Comparison of ENCODE assay signal across 22 cellular contexts in the genomic region with DNA sequence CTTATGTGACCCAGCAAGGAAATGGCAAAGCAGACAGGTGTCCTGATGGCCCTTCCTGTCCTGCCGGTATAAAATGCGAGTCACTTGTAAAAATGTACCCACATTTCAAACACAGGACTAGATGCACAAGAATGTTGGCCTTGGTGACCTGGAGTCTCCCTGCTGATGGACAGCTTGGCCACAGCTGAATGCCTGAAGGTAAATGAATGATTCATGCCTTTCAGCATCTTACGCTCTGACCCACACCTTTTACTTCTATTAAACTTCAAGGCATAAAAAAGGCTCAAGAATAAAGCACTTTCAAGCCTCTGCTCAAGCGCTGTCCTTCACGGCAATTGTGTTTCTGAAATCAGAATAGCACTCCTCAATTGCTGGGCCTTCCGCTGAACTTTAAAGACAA.
DNase-seq lines count a peak whose midpoint lies in the region; ATAC-seq and TF ChIP-seq lines count a peak whose summit lies in the region.
"Had no signal": no experiment of that assay in that cellular context is flagged by ENCODE, and none has a peak within 500 bp of the region (broad histone marks: within the 10 kb centered on the region; RNA-seq: fewer than 3 reads in every experiment).

No MANE protein-coding gene starts in this region.

- H3K79me2 ChIP-seq in PC-3 (ENCODE audit: low read length) = no peaks in the 10 kb centered on the region
- no peaks in the 10 kb centered on the region for H3K79me2 ChIP-seq in trophoblast cell (ENCODE audit: control insufficient read depth, insufficient read depth, low read length, poor library complexity)

- H4K20me1 ChIP-seq in PC-3 (ENCODE audit: low read length) = no peaks in the 10 kb centered on the region

- H3K23ac ChIP-seq in trophoblast cell (ENCODE audit: low read length) = no peak overlapping the region

- no peak overlapping the region for H4K8ac ChIP-seq in trophoblast cell (ENCODE audit: low read depth, low read length)

- peaks cover 8% of the 10 kb centered on the region for H3K79me1 ChIP-seq in trophoblast cell (ENCODE audit: low read length)

- no peak overlapping the region for H2AK5ac ChIP-seq in trophoblast cell (ENCODE audit: low read length)

- H3K9me3 ChIP-seq in PC-3 (ENCODE audit: low read length) (no peaks in the 10 kb centered on the region), RWPE2 (ENCODE audit: severe bottlenecking) (no peaks in the 10 kb centered on the region), trophoblast cell (ENCODE audit: insufficient read depth, low read depth, low read length) (no peaks in the 10 kb centered on the region), sigmoid colon (no peaks in the 10 kb centered on the region)
- H3K9me3 ChIP-seq: BE2C had no signal

- no CpG with 5 or more reads among the region's 6 CpGs for WGBS in trophoblast cell (ENCODE audit: extremely low coverage, insufficient coverage, insufficient read length)
- WGBS in sigmoid colon, 2 donors = 87 to 93% methylated on average over 6 of the region's 6 CpGs

- no peak overlapping the region for H2BK12ac ChIP-seq in trophoblast cell (ENCODE audit: low read length)

- POLR2A ChIA-PET in PC-3 (lab: Charles Lee; ENCODE audit: unreplicated experiment) = no interaction called here

- ATAC-seq in PC-3 (no peak), RWPE2 (ENCODE audit: low read depth) (peak; percentile 44), esophagus mucosa (peak; percentile 71)
- ATAC-seq: HCT116, SK-N-SH treated with all-trans-retinoic acid at 6 μM for 48 hours had no signal

- no peaks in the 10 kb centered on the region for H3F3A ChIP-seq in PC-3 (ENCODE audit: low read length, unreplicated experiment)

- H4K12ac ChIP-seq in trophoblast cell (ENCODE audit: low read depth, low read length) = no peak overlapping the region

- H3K27me3 ChIP-seq in PC-3 (ENCODE audit: low read length) = peaks cover 46% of the 10 kb centered on the region
- no peaks in the 10 kb centered on the region for H3K27me3 ChIP-seq in RWPE2 (ENCODE audit: insufficient read depth, poor library complexity, severe bottlenecking)
- no peaks in the 10 kb centered on the region for H3K27me3 ChIP-seq in trophoblast cell (ENCODE audit: insufficient read depth, low read length)
- H3K27me3 ChIP-seq in sigmoid colon = no peaks in the 10 kb centered on the region
- H3K27me3 ChIP-seq: BE2C had no signal

- no peak overlapping the region for H3K18ac ChIP-seq in trophoblast cell (ENCODE audit: low read length)

- H3K36me3 ChIP-seq in PC-3 (ENCODE audit: low read depth, low read length) = no peaks in the 10 kb centered on the region
- H3K36me3 ChIP-seq in RWPE2 (ENCODE audit: low read depth) = no peaks in the 10 kb centered on the region
- no peaks in the 10 kb centered on the region for H3K36me3 ChIP-seq in trophoblast cell (ENCODE audit: control insufficient read depth in 1 of 2, insufficient read depth in 2 of 2, low read length in 2 of 2)
- no peaks in the 10 kb centered on the region for H3K36me3 ChIP-seq in sigmoid colon
- H3K36me3 ChIP-seq: BE2C had no signal

- no peak overlapping the region for H3K4ac ChIP-seq in trophoblast cell (ENCODE audit: low read depth, low read length)

- H3K9me2 ChIP-seq in PC-3 (replicated peaks; ENCODE audit: low read length) = no peaks in the 10 kb centered on the region

- peak; percentile 36 for DNase-seq in PC-3
- no peak for DNase-seq in RWPE2 (ENCODE audit: low spot score)
- peak; percentile 79 to 89 for DNase-seq in trophoblast cell
- DNase-seq in erythroblast (lab: John Stamatoyannopoulos, UW) = no peak
- no peak for DNase-seq in sigmoid colon
- no peak for DNase-seq in activated naive CD4-positive, alpha-beta T cell treated with Interleukin-2 at 50 U/mL for 16 hours
- DNase-seq: BE2C, DMS79, IMR-90, MV-4-11, NCI-H1105 treated with DMSO at 0.1 percent for 48 hours, NCI-H1694, NCI-H2081, NCI-H2171, NCI-H345, NCI-H524 treated with DMSO at 0.1 percent for 48 hours, NCI-H82, SHP77 treated with DMSO at 0.1 percent for 48 hours had no signal

- intact Hi-C loops in PC-3 (cut with micrococcal nuclease) = no loop called here
- intact Hi-C loops in sigmoid colon (cut with DNase I) = no loop called here

- H3K4me3 ChIP-seq in PC-3 (ENCODE audit: low read length) (no peak overlapping the region), RWPE2 (ENCODE audit: severe bottlenecking) (no peak overlapping the region), trophoblast cell (ENCODE audit: low read depth, low read length) (no peak overlapping the region), sigmoid colon (no peak overlapping the region)

- H3K27ac ChIP-seq in PC-3 (ENCODE audit: low read length) (no peak overlapping the region), RWPE2 (ENCODE audit: poor library complexity, severe bottlenecking) (no peak overlapping the region), trophoblast cell (ENCODE audit: low read depth, low read length) (no peak overlapping the region), sigmoid colon (no peak overlapping the region)
- H3K27ac ChIP-seq: KMS-11 had no signal

- H2BK5ac ChIP-seq in trophoblast cell (ENCODE audit: low read depth, low read length, poor library complexity) = no peak overlapping the region

- H3K4me2 ChIP-seq in PC-3 (ENCODE audit: low read length) (no peak overlapping the region), trophoblast cell (ENCODE audit: low read length) (no peak overlapping the region)
- H3K4me2 ChIP-seq: KMS-11 had no signal

- no peak overlapping the region for H2AFZ ChIP-seq in PC-3 (ENCODE audit: low read length)
- no peak overlapping the region for H2AFZ ChIP-seq in trophoblast cell (ENCODE audit: insufficient read depth, low read length, poor library complexity)

- H3K9ac ChIP-seq in PC-3 (ENCODE audit: low read length) = no peak overlapping the region
- H3K9ac ChIP-seq in trophoblast cell (ENCODE audit: low read length) = no peak overlapping the region
- H3K9ac ChIP-seq: KMS-11 had no signal

- no peak for TF ChIP-seq CTCF in PC-3 (conservative IDR thresholded peaks at IDR 0.05; ENCODE audit: low read depth, low read length)
- no peak for TF ChIP-seq CTCF in RWPE2 (IDR thresholded peaks at IDR 0.05; ENCODE audit: poor library complexity, severe bottlenecking)
- no peak for TF ChIP-seq CTCF in sigmoid colon (IDR thresholded peaks at IDR 0.05)

- BruUV-seq in PC-3 (replicated peaks; lab: Mats Ljungman, UMichigan) = no TSS peak

- H4K91ac ChIP-seq in trophoblast cell (ENCODE audit: low read depth, low read length) = no peak overlapping the region

- H3K4me1 ChIP-seq in PC-3 (ENCODE audit: insufficient read depth, low read length) (no peaks in the 10 kb centered on the region), RWPE2 (ENCODE audit: insufficient read depth, poor library complexity, severe bottlenecking) (no peaks in the 10 kb centered on the region), trophoblast cell (ENCODE audit: control insufficient read depth in 1 of 2, insufficient read depth in 2 of 2, low read length in 2 of 2) (peaks cover 21 to 25% of the 10 kb centered on the region in 2 experiments), sigmoid colon (peaks cover 0 to 24% (median 17%) of the 10 kb centered on the region in 4 donors)

- no peak for TF ChIP-seq POLR2A in erythroblast (IDR thresholded peaks at IDR 0.05; ENCODE audit: low read length)
- no peak for TF ChIP-seq POLR2A in sigmoid colon (IDR thresholded peaks at IDR 0.05)

- H3K14ac ChIP-seq in trophoblast cell (ENCODE audit: low read length) = no peak overlapping the region

- no peak overlapping the region for H2BK120ac ChIP-seq in trophoblast cell (ENCODE audit: insufficient read depth, low read length, poor library complexity)

- no peak for TF ChIP-seq EP300 in sigmoid colon (IDR thresholded peaks at IDR 0.05)

- CTCF ChIA-PET in PC-3 (lab: Charles Lee) = no interaction called here

Comparison
In these comparisons a context has a peak if more than half of its experiments do, and no peak if none do; other contexts are left out.
1. DNase-seq: peak in PC-3 (single experiment) and trophoblast cell (2 of 2); none in RWPE2 (single experiment), erythroblast (0 of 2), sigmoid colon (single experiment) and activated naive CD4-positive, alpha-beta T cell treated with Interleukin-2 at 50 U/mL for 16 hours (single experiment).